21 cellular contexts compared by ENCODE assay signal in the genomic region with DNA sequence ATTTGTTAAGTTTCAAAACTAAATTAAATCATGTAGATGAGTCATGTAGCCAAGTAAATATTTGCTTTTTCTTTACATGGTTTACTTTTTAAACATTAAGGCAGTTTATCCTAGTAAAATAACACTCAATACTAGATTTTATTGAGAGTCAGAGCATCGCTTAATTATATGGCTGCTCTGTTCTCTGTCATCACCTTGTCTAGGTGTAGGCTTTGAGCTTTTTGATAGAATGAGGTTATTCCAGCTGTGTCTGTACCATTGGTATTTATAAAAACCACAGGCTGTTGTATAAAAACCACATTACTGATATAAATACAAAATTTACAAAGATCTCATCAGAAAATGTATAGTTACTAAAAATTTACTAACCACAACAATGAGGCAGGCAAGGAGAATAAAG. TPM values are rescaled to one million over a fixed set of nuclear protein-coding genes. Genes with fewer than 3 reads are reported as not detected.
"Had no signal": no experiment of that assay in that cellular context is flagged by ENCODE, and none has a peak within 500 bp of the region (broad histone marks: within the 10 kb centered on the region; RNA-seq: fewer than 3 reads in every experiment).

No MANE protein-coding gene starts in this region.

- DNase-seq: activated B cell treated with CpG ODN at 0.5 μM for 24 hours; activated CD4-positive, alpha-beta memory T cell treated with anti-CD3 and anti-CD28 coated beads, Interleukin-2, amount 10 ng/mL, durations not matched to agents 7 days and 5 days; activated CD4-positive, alpha-beta T cell treated with anti-CD3 and anti-CD28 coated beads for 4 hours; activated CD8-positive, alpha-beta memory T cell treated with anti-CD3 and anti-CD28 coated beads, Interleukin-2, amount 10 ng/mL, durations not matched to agents 7 days and 5 days; activated naive CD4-positive, alpha-beta T cell; activated naive CD8-positive, alpha-beta T cell treated with anti-CD3 and anti-CD28 coated beads for 36 hours; amniotic stem cell; central memory CD4-positive, alpha-beta T cell; gastrocnemius medialis; heart left ventricle; naive thymus-derived CD8-positive, alpha-beta T cell; pancreas; right lobe of liver; small intestine; stimulated activated CD4-positive, alpha-beta T cell treated with anti-CD3 and anti-CD28 coated beads, Interleukin-15, amount 100 ng/mL, for 24 hours; stimulated activated CD4-positive, alpha-beta T cell treated with anti-CD3 and anti-CD28 coated beads, Interleukin-2, amount 100 ng/mL, for 48 hours had no signal

- FAIRE-seq: pancreas, urothelium cell line had no signal

- H3K27ac ChIP-seq: coronary artery, gastrocnemius medialis, heart left ventricle, pancreas, right lobe of liver, tibial nerve had no signal

- ATAC-seq: activated CD8-positive, alpha-beta memory T cell treated with anti-CD3 and anti-CD28 coated beads, Interleukin-2, amount 10 ng/mL, durations not matched to agents 7 days and 5 days; gastrocnemius medialis; heart left ventricle; naive thymus-derived CD8-positive, alpha-beta T cell; pancreas; right lobe of liver had no signal

- H3K36me3 ChIP-seq: gastrocnemius medialis, pancreas, right lobe of liver had no signal

- H3K4me3 ChIP-seq: coronary artery, gastrocnemius medialis, heart left ventricle, pancreas, right lobe of liver, tibial nerve had no signal

- H3K27me3 ChIP-seq: gastrocnemius medialis, heart left ventricle, pancreas, right lobe of liver, tibial nerve had no signal

- H3K27ac Mint-ChIP-seq: activated B cell treated with CpG ODN at 0.5 μM for 24 hours; activated CD4-positive, alpha-beta memory T cell treated with anti-CD3 and anti-CD28 coated beads, Interleukin-2, amount 10 ng/mL, durations not matched to agents 7 days and 5 days; activated CD8-positive, alpha-beta memory T cell treated with anti-CD3 and anti-CD28 coated beads, Interleukin-2, amount 10 ng/mL, durations not matched to agents 7 days and 5 days; activated naive CD8-positive, alpha-beta T cell treated with anti-CD3 and anti-CD28 coated beads for 36 hours; stimulated activated naive CD8-positive, alpha-beta T cell treated with anti-CD3 and anti-CD28 coated beads, Interleukin-15, Interleukin-2, amounts not matched to agents 100 ng/mL and 50 ng/mL, for 24 hours had no signal

- H3K9me3 ChIP-seq: gastrocnemius medialis, heart left ventricle, pancreas, right lobe of liver, tibial nerve had no signal

- H3K27me3 Mint-ChIP-seq: activated B cell treated with CpG ODN at 0.5 μM for 24 hours; activated CD4-positive, alpha-beta memory T cell treated with anti-CD3 and anti-CD28 coated beads, Interleukin-2, amount 10 ng/mL, durations not matched to agents 7 days and 5 days; activated CD8-positive, alpha-beta memory T cell treated with anti-CD3 and anti-CD28 coated beads, Interleukin-2, amount 10 ng/mL, durations not matched to agents 7 days and 5 days; activated naive CD8-positive, alpha-beta T cell treated with anti-CD3 and anti-CD28 coated beads for 36 hours; naive thymus-derived CD8-positive, alpha-beta T cell; stimulated activated naive CD8-positive, alpha-beta T cell treated with anti-CD3 and anti-CD28 coated beads, Interleukin-15, Interleukin-2, amounts not matched to agents 100 ng/mL and 50 ng/mL, for 24 hours had no signal

- H3K4me1 Mint-ChIP-seq: activated CD4-positive, alpha-beta memory T cell treated with anti-CD3 and anti-CD28 coated beads, Interleukin-2, amount 10 ng/mL, durations not matched to agents 7 days and 5 days; activated CD8-positive, alpha-beta memory T cell treated with anti-CD3 and anti-CD28 coated beads, Interleukin-2, amount 10 ng/mL, durations not matched to agents 7 days and 5 days had no signal

- H3K4me1 ChIP-seq: gastrocnemius medialis, right lobe of liver, tibial nerve had no signal

- H3K4me3 Mint-ChIP-seq: activated B cell treated with CpG ODN at 0.5 μM for 24 hours; activated CD4-positive, alpha-beta memory T cell treated with anti-CD3 and anti-CD28 coated beads, Interleukin-2, amount 10 ng/mL, durations not matched to agents 7 days and 5 days; activated CD8-positive, alpha-beta memory T cell treated with anti-CD3 and anti-CD28 coated beads, Interleukin-2, amount 10 ng/mL, durations not matched to agents 7 days and 5 days; activated naive CD8-positive, alpha-beta T cell treated with anti-CD3 and anti-CD28 coated beads for 36 hours; naive thymus-derived CD8-positive, alpha-beta T cell; stimulated activated naive CD8-positive, alpha-beta T cell treated with anti-CD3 and anti-CD28 coated beads, Interleukin-15, Interleukin-2, amounts not matched to agents 100 ng/mL and 50 ng/mL, for 24 hours had no signal

RNA-seq across cellular contexts. Expression of a gene that starts 42.5 kb away (rescaled TPM):
- total RNA-seq: kidney epithelial cell had no signal
